In genomic region chr5:39360483-39361071, GRCh38 we compare ENCODE assay signal across 2 cellular contexts.
TF ChIP-seq lines count a peak whose summit lies in the region.

No MANE protein-coding gene starts in this region.

TF ChIP-seq in liver, 16 proteins besides CTCF, POLR2A, EP300 and RAD21 (continued from another document):
- TF ChIP-seq ZBTB33 (IDR thresholded peaks at IDR 0.05) (no peak), JUND (IDR thresholded peaks at IDR 0.05) (no peak), HNF4G (IDR thresholded peaks at IDR 0.05) (no peak), YY1 (IDR thresholded peaks at IDR 0.05) (no peak), ATF3 (IDR thresholded peaks at IDR 0.05) (no peak), TAF1 (conservative IDR thresholded peaks at IDR 0.05) (no peak), RXRA (IDR thresholded peaks at IDR 0.05) (peak in 1 of 2 donors; percentile 20), REST (IDR thresholded peaks at IDR 0.05) (no peak), SP1 (IDR thresholded peaks at IDR 0.05) (peak; percentile 15), HNF4A (conservative IDR thresholded peaks at IDR 0.05) (peak; percentile 22 to 41), FOXA1 (IDR thresholded peaks at IDR 0.05) (no peak), EGR1 (IDR thresholded peaks at IDR 0.05; ENCODE audit: low read depth in 2 of 2) (no peak), FOXA2 (IDR thresholded peaks at IDR 0.05) (no peak), GABPA (IDR thresholded peaks at IDR 0.05 in 1 of 2, conservative IDR thresholded peaks at IDR 0.05 in 1 of 2) (no peak), NR2F2 (IDR thresholded peaks at IDR 0.05) (no peak)

TF ChIP-seq in HepG2, 621 proteins besides CTCF, POLR2A, EP300 and RAD21 (continued from another document):
- TF ChIP-seq HES4 (CRISPR knock-in tag; IDR thresholded peaks at IDR 0.05; ENCODE audit: borderline replicate concordance) (no peak), CENPBD1 (CRISPR knock-in tag; IDR thresholded peaks at IDR 0.05; ENCODE audit: borderline replicate concordance, low read depth) (no peak), ZNF749 (CRISPR knock-in tag; IDR thresholded peaks at IDR 0.05; ENCODE audit: borderline replicate concordance) (no peak)
